Comparison of ENCODE assay signal across 9 cellular contexts in genomic region chr13:98752111-98752941, GRCh38. TPM values are rescaled to one million over a fixed set of nuclear protein-coding genes. Genes with fewer than 3 reads are reported as not detected.
DNase-seq lines count a peak whose midpoint lies in the region; ATAC-seq and TF ChIP-seq lines count a peak whose summit lies in the region.
"Had no signal": no experiment of that assay in that cellular context is flagged by ENCODE, and none has a peak within 500 bp of the region (broad histone marks: within the 10 kb centered on the region; RNA-seq: fewer than 3 reads in every experiment).

SLC15A1 (minus strand) TSS chr13:98752672; CDS start chr13:98752598, 74 bp downstream.

- POLR2A ChIA-PET in WTC11 (lab: Charles Lee): no interaction called here

- H3K4me3 ChIP-seq in iPS-18a (ENCODE audit: low read length): peak within 1 kb of the TSS; percentile 49

- peaks cover 5% of the 10 kb centered on the region; the same call in 1 of the 2 replicates for H3K36me3 Mint-ChIP-seq in WTC11

- ATAC-seq in WTC11 (peak; percentile 66), sciatic nerve (peak; percentile 13), HG03565 (IDR thresholded peaks at IDR 0.05; ENCODE audit: unreplicated experiment) (no peak)

- no peak for TF ChIP-seq POLR2A in erythroblast (IDR thresholded peaks at IDR 0.05; ENCODE audit: low read length)

- H3K27me3 Mint-ChIP-seq in WTC11 (ENCODE audit: low read depth): peaks cover 33% of the 10 kb centered on the region

- peaks cover 7% of the 10 kb centered on the region for H3K4me1 ChIP-seq in ES-I3 (ENCODE audit: insufficient read depth, low read length)
- H3K4me1 ChIP-seq in iPS-18a (ENCODE audit: control insufficient read depth, low read depth, low read length): peaks cover 5% of the 10 kb centered on the region

- no peak for TF ChIP-seq CTCF in WTC11 (IDR thresholded peaks at IDR 0.05)

- DNase-seq in WTC11 (ENCODE audit: low spot score): peak; percentile 54
- DNase-seq in sciatic nerve (ENCODE audit: low spot score): no peak
- DNase-seq in erythroblast (lab: John Stamatoyannopoulos, UW): no peak
- no peak for DNase-seq in COR-L47 (lab: John Stamatoyannopoulos, UW)
- no peak for DNase-seq in NCI-H187 treated with DMSO at 0.1 percent for 48 hours (lab: John Stamatoyannopoulos, UW)
- DNase-seq: caudate nucleus had no signal

- H3K36me3 ChIP-seq in ES-I3 (ENCODE audit: insufficient read depth, low read length): no peaks in the 10 kb centered on the region
- no peaks in the 10 kb centered on the region for H3K36me3 ChIP-seq in iPS-18a (ENCODE audit: control insufficient read depth, low read depth, low read length)

- H3K27me3 ChIP-seq in iPS-18a (ENCODE audit: control insufficient read depth, insufficient read depth, low read length): peaks cover 27% of the 10 kb centered on the region

- no peak within 1 kb of the TSS for H3K27ac Mint-ChIP-seq in WTC11

- no peak within 1 kb of the TSS for H3K27ac ChIP-seq in iPS-18a (ENCODE audit: low read length)

- peaks cover 19% of the 10 kb centered on the region for H3K9me3 Mint-ChIP-seq in WTC11

- CTCF ChIA-PET in WTC11 (lab: Charles Lee): interaction anchor here (0.9 to 2.2 kb wide), 8 partner anchors 10 to 307 kb away, joined by 3 to 9 read pairs (median 4); no protein-coding TSS in a partner anchor

- H3K4me3 Mint-ChIP-seq in WTC11: peak within 1 kb of the TSS; percentile 70

- H3K9ac ChIP-seq in ES-I3 (ENCODE audit: low read depth, low read length) (peak within 1 kb of the TSS; percentile 55), iPS-18a (ENCODE audit: low read length) (no peak within 1 kb of the TSS)

- H3K9me3 ChIP-seq in ES-I3 (ENCODE audit: control insufficient read depth, insufficient read depth, low read length) (no peaks in the 10 kb centered on the region; the same call in 1 of the 2 replicates), iPS-18a (ENCODE audit: control insufficient read depth, low read depth, low read length) (no peaks in the 10 kb centered on the region)

- H3K4me1 Mint-ChIP-seq in WTC11: peaks cover 15% of the 10 kb centered on the region

- intact Hi-C loops in sciatic nerve (cut with DNase I): no loop called here

TF ChIP-seq in WTC11, 78 proteins besides CTCF, POLR2A, EP300 and RAD21 (continues in another document):
- TF ChIP-seq AR (CRISPR knock-in tag; IDR thresholded peaks at IDR 0.05): no peak
- 0 out of 2 replicates have a peak, but pooled peaks have one; percentile 11 for TF ChIP-seq USF2 (CRISPR knock-in tag; IDR thresholded peaks at IDR 0.05)
- TF ChIP-seq TP53 (CRISPR knock-in tag; IDR thresholded peaks at IDR 0.05): no peak
- no peak for TF ChIP-seq ETV6 (CRISPR knock-in tag; IDR thresholded peaks at IDR 0.05)
- no peak for TF ChIP-seq HMGXB4 (CRISPR knock-in tag; IDR thresholded peaks at IDR 0.05)
- no peak for TF ChIP-seq NFE2L1 (CRISPR knock-in tag; IDR thresholded peaks at IDR 0.05)
- TF ChIP-seq ZNF532 (CRISPR knock-in tag; IDR thresholded peaks at IDR 0.05; ENCODE audit: borderline replicate concordance): no peak
- TF ChIP-seq ZNF219 (CRISPR knock-in tag; IDR thresholded peaks at IDR 0.05; ENCODE audit: borderline replicate concordance): no peak; the same call in 1 of the 2 replicates
- TF ChIP-seq ELF4 (CRISPR knock-in tag; IDR thresholded peaks at IDR 0.05; ENCODE audit: low read depth): 0 out of 2 replicates have a peak, but pooled peaks have one; percentile 74
- no peak for TF ChIP-seq NR3C1 (CRISPR knock-in tag; conservative IDR thresholded peaks at IDR 0.05; ENCODE audit: low read depth)
- TF ChIP-seq IRF1 (CRISPR knock-in tag; IDR thresholded peaks at IDR 0.05): no peak
- no peak for TF ChIP-seq TCF7 (CRISPR knock-in tag; IDR thresholded peaks at IDR 0.05; ENCODE audit: low read depth)
- TF ChIP-seq E2F5 (CRISPR knock-in tag; IDR thresholded peaks at IDR 0.05): no peak
- peak; percentile 4; the same call in 1 of the 2 replicates for TF ChIP-seq ZNF423 (CRISPR knock-in tag; IDR thresholded peaks at IDR 0.05)
- TF ChIP-seq CREM (CRISPR knock-in tag; IDR thresholded peaks at IDR 0.05): no peak

RNA-seq across cellular contexts. Expression of gene SLC15A1, which starts in this region (rescaled TPM):
- total RNA-seq in WTC11 (2021) (2.3 to 3.0 TPM (median 2.8 TPM) in 3 replicates), sciatic nerve (0.22 TPM)

Comparison
In these comparisons a context has a peak if more than half of its experiments do, and no peak if none do; other contexts are left out.
1. Peak in ATAC-seq in sciatic nerve; RNA of the gene not detected or under 1 TPM.